8 cellular contexts compared by ENCODE assay signal in genomic region chr16:78122774-78123315, GRCh38. TPM values are rescaled to one million over a fixed set of nuclear protein-coding genes. Genes with fewer than 3 reads are reported as not detected.
DNase-seq lines count a peak whose midpoint lies in the region; ATAC-seq and TF ChIP-seq lines count a peak whose summit lies in the region.

No MANE protein-coding gene starts in this region.

- H3K4me1 ChIP-seq in SK-N-SH (ENCODE audit: control insufficient read depth in 1 of 2, insufficient read depth in 2 of 2, low read depth in 1 of 2, low read length in 1 of 2) = peaks cover 0 to 4% of the 10 kb centered on the region in 2 experiments; a peak in 3 of 4 replicates

- TF ChIP-seq RAD21 in SK-N-SH (IDR thresholded peaks at IDR 0.05; ENCODE audit: low read length) = peak; percentile 78

- CTCF ChIA-PET in SK-N-SH (lab: Yijun Ruan, JAX) = interaction anchor here (0.7 to 1.1 kb wide), 4 partner anchors 10 to 647 kb away, joined by 3 to 4 read pairs (median 3); no protein-coding TSS in a partner anchor

- intact Hi-C loops in Right ventricle myocardium inferior (cut with DNase I) = loop anchor here (2.0 to 10.0 kb wide), 3 partner anchors 112 to 1474 kb away; no protein-coding TSS in a partner anchor
- intact Hi-C loops in cardiac septum (cut with DNase I) = loop anchor here (10.0 kb wide), 1 partner anchor 382 kb away; no protein-coding TSS in a partner anchor

- peak overlapping the region; percentile 32; the same call in 1 of the 2 replicates for H3K9ac ChIP-seq in SK-N-SH

- H3K9me2 ChIP-seq in SK-N-SH = no peaks in the 10 kb centered on the region

- no peaks in the 10 kb centered on the region for H4K20me1 ChIP-seq in SK-N-SH (ENCODE audit: insufficient read depth)

- H3K79me2 ChIP-seq in SK-N-SH (ENCODE audit: insufficient read depth) = no peaks in the 10 kb centered on the region

- no peak for TF ChIP-seq EP300 in SK-N-SH (IDR thresholded peaks at IDR 0.05; ENCODE audit: borderline replicate concordance in 1 of 2, low read depth in 1 of 2, low read length in 1 of 2)

- H3K9me3 ChIP-seq in SK-N-SH = no peaks in the 10 kb centered on the region

- DNase-seq in Right ventricle myocardium inferior (ENCODE audit: missing footprints) (no peak), cardiac septum (ENCODE audit: low spot score) (no peak), HCEC 1CT (peak; percentile 52), MV-4-11 (lab: John Stamatoyannopoulos, UW) (peak; percentile 69), SK-N-SH (peak; percentile 56), dermis microvascular lymphatic vessel endothelial cell (ENCODE audit: low read depth in 2 of 2) (peak; percentile 49 to 53), medulla oblongata (ENCODE audit: extremely low spot score) (peak; percentile 92)
- DNase-seq in stimulated activated CD4-positive, alpha-beta T cell treated with anti-CD3 and anti-CD28 coated beads, Interleukin-1b, Interleukin-23, amount 100 ng/mL, for 48 hours = no peak

- WGBS in SK-N-SH (ENCODE audit: low lambda C conversion rate) = 7% methylated on average over 4 of the region's 4 CpGs

- peak overlapping the region; percentile 62 to 67 for H3K27ac ChIP-seq in SK-N-SH (ENCODE audit: low read depth in 2 of 2, low read length in 1 of 2)

- no peaks in the 10 kb centered on the region for H3F3A ChIP-seq in SK-N-SH (replicated peaks; ENCODE audit: insufficient read depth)

- peak overlapping the region; percentile 46; the same call in 1 of the 2 replicates for H3K4me2 ChIP-seq in SK-N-SH

- no peak overlapping the region; a peak in 1 of 4 replicates for H3K4me3 ChIP-seq in SK-N-SH (ENCODE audit: low read depth in 2 of 2, low read length in 1 of 2)

- H3K27me3 ChIP-seq in SK-N-SH (ENCODE audit: insufficient read depth) = no peaks in the 10 kb centered on the region

- peak overlapping the region; percentile 89 for H2AFZ ChIP-seq in SK-N-SH (ENCODE audit: low read depth)

- TF ChIP-seq CTCF in SK-N-SH (IDR thresholded peaks at IDR 0.05) = peak; percentile 67

- POLR2A ChIA-PET in SK-N-SH (lab: Yijun Ruan, JAX) = no interaction called here

- H3K36me3 ChIP-seq in SK-N-SH (replicated peaks in 1 of 2; ENCODE audit: control insufficient read depth in 1 of 2, insufficient read depth in 2 of 2, low read length in 1 of 2) = peaks cover 0 to 8% of the 10 kb centered on the region in 2 experiments

- peak; percentile 73 for ATAC-seq in Right ventricle myocardium inferior

TF ChIP-seq in SK-N-SH, 30 proteins besides CTCF, POLR2A, EP300 and RAD21:
- TF ChIP-seq FOXJ3 (CRISPR knock-in tag; IDR thresholded peaks at IDR 0.05) (no peak), SMC3 (IDR thresholded peaks at IDR 0.05; ENCODE audit: low read depth, low read length) (peak; percentile 43)

RNA-seq across cellular contexts. Expression of gene WWOX, which starts 23.4 kb away (rescaled TPM):
- total RNA-seq in Right ventricle myocardium inferior (13.1 TPM), cardiac septum (8.6 TPM), dermis microvascular lymphatic vessel endothelial cell (9.5 and 11.9 TPM in 2 replicates)
- 7.5 and 10.8 TPM in 2 replicates for polyA plus RNA-seq in SK-N-SH (2012; rRNA removed)
- polyA plus RNA-seq in SK-N-SH (2012; cell fraction: cytosol; rRNA removed) = 8.0 and 9.2 TPM in 2 replicates
- polyA plus RNA-seq in SK-N-SH (2012; cell fraction: nucleus; rRNA removed) = 8.5 and 12.6 TPM in 2 replicates

Comparison
In these comparisons a context has a peak if more than half of its experiments do, and no peak if none do; other contexts are left out.
1. DNase-seq: peak in HCEC 1CT (single experiment), MV-4-11 (single experiment), SK-N-SH (single experiment), dermis microvascular lymphatic vessel endothelial cell (2 of 2) and medulla oblongata (single experiment); none in Right ventricle myocardium inferior (single experiment), cardiac septum (single experiment) and stimulated activated CD4-positive, alpha-beta T cell treated with anti-CD3 and anti-CD28 coated beads, Interleukin-1b, Interleukin-23, amount 100 ng/mL, for 48 hours (single experiment).